ENCODE assay signal across 18 cellular contexts in the genomic region with DNA sequence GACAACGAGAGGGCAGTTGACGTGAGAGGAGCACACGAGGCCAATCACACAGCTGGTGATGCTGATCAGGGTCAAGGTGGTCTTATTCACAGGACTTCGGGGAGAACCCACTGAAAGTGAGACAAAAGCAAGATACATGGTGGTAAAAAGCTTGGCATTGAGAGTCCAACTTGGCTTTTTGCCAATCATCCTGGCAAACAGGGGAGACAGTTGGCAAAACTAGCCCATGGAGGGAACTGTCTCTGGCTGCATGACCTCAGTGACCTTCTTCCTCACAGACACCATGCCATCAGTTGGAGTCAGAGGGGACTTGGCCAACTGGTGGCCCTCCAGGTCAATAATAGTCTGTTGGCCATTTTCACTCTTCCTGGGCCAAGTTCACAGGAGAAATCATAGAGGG.
"Had no signal": no experiment of that assay in that cellular context is flagged by ENCODE, and none has a peak within 500 bp of the region (broad histone marks: within the 10 kb centered on the region; RNA-seq: fewer than 3 reads in every experiment).

No MANE protein-coding gene starts in this region.

- H3K4me3 ChIP-seq: colonic mucosa, lung, ovary, psoas muscle, sigmoid colon, stomach, thyroid gland had no signal

- H3K9me3 ChIP-seq: colonic mucosa, ovary, psoas muscle, sigmoid colon, stomach, thyroid gland had no signal

- H3K27me3 ChIP-seq: colonic mucosa, ovary, sigmoid colon, stomach, thyroid gland had no signal

- H3K4me1 ChIP-seq: colonic mucosa, psoas muscle, sigmoid colon, stomach, thyroid gland had no signal

- H3K36me3 ChIP-seq: colonic mucosa, ovary, sigmoid colon, stomach, thyroid gland had no signal

- DNase-seq: colonic mucosa; effector memory CD4-positive, alpha-beta T cell; erythroblast; head of caudate nucleus; natural killer cell; occipital lobe; ovary; posterior cingulate gyrus; psoas muscle; right cardiac atrium; sigmoid colon; stimulated activated CD4-positive, alpha-beta T cell treated with anti-CD3 and anti-CD28 coated beads, Interleukin-2, amount 100 ng/mL, for 24 hours; stimulated activated CD4-positive, alpha-beta T cell treated with anti-CD3 and anti-CD28 coated beads, Interleukin-4, amount 100 ng/mL, for 24 hours; stimulated activated naive CD4-positive, alpha-beta T cell treated with Interleukin-2 at 50 U/mL for 16 hours; stomach; thyroid gland; trophoblast cell had no signal

- H3K27ac ChIP-seq: colonic mucosa, ovary, psoas muscle, sigmoid colon, stomach, thyroid gland had no signal
